Comparison of ENCODE assay signal across 7 cellular contexts in the genomic region with DNA sequence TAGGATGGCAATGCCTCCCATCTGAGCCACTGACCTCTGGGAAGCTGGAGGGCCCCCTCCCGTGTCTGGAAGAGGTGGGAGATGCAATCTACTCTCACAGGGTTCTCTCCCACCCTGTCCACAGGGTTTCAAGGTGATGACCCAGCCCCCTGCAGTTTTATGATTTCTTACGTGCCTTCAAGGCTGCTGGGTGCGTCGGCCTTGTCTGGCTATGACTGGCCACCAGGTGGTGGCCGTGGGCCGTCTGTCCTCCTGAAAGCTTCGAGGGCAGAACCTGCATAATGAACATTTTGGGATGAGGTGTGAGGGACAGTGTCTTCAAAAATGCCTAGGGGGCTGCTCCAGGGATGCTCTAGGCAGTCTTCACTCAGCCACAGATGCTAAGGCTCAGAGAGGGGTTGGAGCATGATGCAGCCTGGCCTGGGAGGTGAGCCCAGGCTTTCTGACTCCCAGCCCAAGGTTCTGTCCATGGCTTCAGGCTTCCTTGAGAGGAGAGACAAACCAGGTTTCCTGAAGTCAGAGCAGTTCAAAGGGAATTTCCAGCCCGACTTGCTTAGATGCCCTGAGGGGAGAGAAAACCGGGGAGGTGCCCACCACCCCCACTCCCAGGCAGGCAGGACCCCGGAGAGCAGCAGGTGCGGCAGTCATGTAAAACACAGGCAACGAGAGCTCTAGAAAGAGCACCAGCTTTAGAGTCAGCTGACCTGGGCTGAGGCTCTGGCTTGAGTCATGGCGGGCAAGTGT. TPM values are rescaled to one million over a fixed set of nuclear protein-coding genes. Genes with fewer than 3 reads are reported as not detected.
DNase-seq lines count a peak whose midpoint lies in the region; ATAC-seq and TF ChIP-seq lines count a peak whose summit lies in the region.

No MANE protein-coding gene starts in this region.

- H4K8ac ChIP-seq in H9 (replicated peaks; ENCODE audit: insufficient read length, low read depth, low read length) = no peak overlapping the region

- no CpG with 5 or more reads among the region's 13 CpGs for WGBS in H9 (ENCODE audit: extremely low coverage, insufficient read length, low lambda C conversion rate)

- H4K91ac ChIP-seq in H9 (ENCODE audit: insufficient read length, low read depth, low read length) = no peak overlapping the region

- H2AK5ac ChIP-seq in H9 (ENCODE audit: insufficient read length, low read length) = no peak overlapping the region

- H3K23ac ChIP-seq in H9 (ENCODE audit: insufficient read length, low read depth, low read length) = no peak overlapping the region

- no peaks in the 10 kb centered on the region for H3K36me3 Mint-ChIP-seq in H9 (ENCODE audit: insufficient read depth in 1 of 3, low read depth in 3 of 3)

- H2BK5ac ChIP-seq in H9 (ENCODE audit: insufficient read length, low read length) = no peak overlapping the region

- H2BK15ac ChIP-seq in H9 (ENCODE audit: low read depth, low read length) = no peak overlapping the region

- H3K27ac ChIP-seq in DND-41 (ENCODE audit: low read length) = no peak overlapping the region
- no peak overlapping the region for H3K27ac ChIP-seq in H9 (ENCODE audit: insufficient read length, low read depth, low read length)

- H3K4me3 ChIP-seq in DND-41 (ENCODE audit: low read depth in 1 of 2, low read length in 2 of 2) = no peak overlapping the region
- no peak overlapping the region for H3K4me3 ChIP-seq in fibroblast of pulmonary artery (replicated peaks; ENCODE audit: low read depth, low read length)

- H3K9me3 ChIP-seq in DND-41 (ENCODE audit: insufficient read depth, low read length, severe bottlenecking) (no peaks in the 10 kb centered on the region), H9 (ENCODE audit: control insufficient read depth, low read depth, low read length) (no peaks in the 10 kb centered on the region)

- H3K27ac Mint-ChIP-seq in H9 = no peak overlapping the region

- ATAC-seq in DND-41 (ENCODE audit: insufficient read depth, low read depth) (no peak), SK-N-SH treated with all-trans-retinoic acid at 6 μM for 48 hours (peak; percentile 86), HG03571 (IDR thresholded peaks at IDR 0.05; ENCODE audit: unreplicated experiment) (no peak)

- H3K9ac ChIP-seq in DND-41 (ENCODE audit: low read depth, low read length) (no peak overlapping the region), H9 (ENCODE audit: extremely low read depth, insufficient read length, low read length) (no peak overlapping the region)

- peaks cover 0 to 4% of the 10 kb centered on the region in 2 experiments; a peak in 1 of 5 replicates for H3K9me3 Mint-ChIP-seq in H9

- H3K36me3 ChIP-seq in DND-41 (ENCODE audit: insufficient read depth, low read length) = no peaks in the 10 kb centered on the region

- no peaks in the 10 kb centered on the region for H4K20me1 ChIP-seq in DND-41 (ENCODE audit: insufficient read depth, low read length)
- peaks cover 2% of the 10 kb centered on the region for H4K20me1 ChIP-seq in H9 (ENCODE audit: control insufficient read depth, insufficient read depth, insufficient read length)

- TF ChIP-seq CTCF in DND-41 (IDR thresholded peaks at IDR 0.05; ENCODE audit: borderline replicate concordance, extremely low read depth, low read length, poor library complexity, severe bottlenecking) (peak; percentile 18), H9 (conservative IDR thresholded peaks at IDR 0.05) (peak; percentile 85), fibroblast of pulmonary artery (IDR thresholded peaks at IDR 0.05; ENCODE audit: low read length, missing control alignments) (peak; percentile 91)

- no peak overlapping the region for H2BK20ac ChIP-seq in H9 (ENCODE audit: low read depth, low read length, poor library complexity, severe bottlenecking)

- H2AFZ ChIP-seq in DND-41 (ENCODE audit: low read depth, low read length) (no peak overlapping the region), H9 (ENCODE audit: low read length) (no peak overlapping the region)

- peaks cover 11% of the 10 kb centered on the region for H3K27me3 Mint-ChIP-seq in H9 (ENCODE audit: low read depth)

- no peaks in the 10 kb centered on the region for H3K79me1 ChIP-seq in H9 (ENCODE audit: insufficient read depth, low read depth, low read length, poor library complexity, severe bottlenecking)

- intact Hi-C loops in posterior cingulate gyrus (cut with DNase I) = loop anchor here (1.0 kb wide), 1 partner anchor 177 kb away; no protein-coding TSS in a partner anchor

- H3K4me2 ChIP-seq in DND-41 (ENCODE audit: insufficient read depth, low read length) (no peak overlapping the region), H9 (ENCODE audit: insufficient read depth, insufficient read length, low read length) (no peak overlapping the region)

- H3K18ac ChIP-seq in H9 (ENCODE audit: insufficient read length, low read depth, low read length) = no peak overlapping the region

- H3K4ac ChIP-seq in H9 (ENCODE audit: low read depth, low read length) = no peak overlapping the region

- H3K79me2 ChIP-seq in DND-41 (ENCODE audit: insufficient read depth, low read length) (no peaks in the 10 kb centered on the region), H9 (ENCODE audit: insufficient read depth, low read length) (no peaks in the 10 kb centered on the region)

- DNase-seq in DND-41 = no peak
- peak; percentile 64 for DNase-seq in H9
- peak; percentile 71 for DNase-seq in fibroblast of pulmonary artery (ENCODE audit: low read depth)
- DNase-seq in posterior cingulate gyrus = peak in 7 of 10 donors; percentile 41 to 94 (median 63)
- no peak for DNase-seq in stimulated activated CD4-positive, alpha-beta T cell treated with anti-CD3 and anti-CD28 coated beads, Interleukin-1b, Interleukin-23, amount 100 ng/mL, for 48 hours

- H2BK120ac ChIP-seq in H9 (ENCODE audit: low read depth, low read length, poor library complexity, severe bottlenecking) = no peak overlapping the region

- H3K14ac ChIP-seq in H9 (ENCODE audit: insufficient read depth, low read length) = no peak overlapping the region; the same call in 1 of the 2 replicates

- H3T11ph ChIP-seq in H9 (ENCODE audit: low read length) = no peak overlapping the region

- H3K4me3 Mint-ChIP-seq in H9 = no peak overlapping the region

- peaks cover 18% of the 10 kb centered on the region in 2 experiments for H3K4me1 Mint-ChIP-seq in H9

- H2BK12ac ChIP-seq in H9 (ENCODE audit: insufficient read length, low read depth, low read length) = no peak overlapping the region

- no peak overlapping the region for H3K56ac ChIP-seq in H9 (ENCODE audit: insufficient read length, low read depth, low read length)

- no peak overlapping the region for H4K5ac ChIP-seq in H9 (ENCODE audit: insufficient read length, low read depth, low read length)

- H3K27me3 ChIP-seq in DND-41 (ENCODE audit: insufficient read depth, low read length, poor library complexity) (peaks cover 3% of the 10 kb centered on the region), H9 (ENCODE audit: insufficient read depth, low read length) (no peaks in the 10 kb centered on the region)

- H3K4me1 ChIP-seq in DND-41 (ENCODE audit: insufficient read depth, low read length) = no peaks in the 10 kb centered on the region
- H3K4me1 ChIP-seq in H9 (ENCODE audit: insufficient read depth, low read length) = no peaks in the 10 kb centered on the region; the same call in 1 of the 2 replicates

- H3K23me2 ChIP-seq in H9 (ENCODE audit: insufficient read length, low read depth, low read length, poor library complexity, severe bottlenecking) = no peaks in the 10 kb centered on the region

TF ChIP-seq in SK-N-SH treated with all-trans-retinoic acid at 6 μM for 48 hours, 23 proteins besides CTCF, POLR2A, EP300 and RAD21 (continues in another document):
- TF ChIP-seq CSDC2 (CRISPR knock-in tag; IDR thresholded peaks at IDR 0.05) (no peak), SNAI2 (CRISPR knock-in tag; IDR thresholded peaks at IDR 0.05) (no peak), ZFP30 (CRISPR knock-in tag; IDR thresholded peaks at IDR 0.05) (no peak), RARB (CRISPR knock-in tag; IDR thresholded peaks at IDR 0.05) (no peak), BACH2 (CRISPR knock-in tag; IDR thresholded peaks at IDR 0.05; ENCODE audit: borderline replicate concordance) (no peak), ARNTL (CRISPR knock-in tag; IDR thresholded peaks at IDR 0.05; ENCODE audit: borderline replicate concordance, low read depth) (no peak)
- TF ChIP-seq, protein P1, sequence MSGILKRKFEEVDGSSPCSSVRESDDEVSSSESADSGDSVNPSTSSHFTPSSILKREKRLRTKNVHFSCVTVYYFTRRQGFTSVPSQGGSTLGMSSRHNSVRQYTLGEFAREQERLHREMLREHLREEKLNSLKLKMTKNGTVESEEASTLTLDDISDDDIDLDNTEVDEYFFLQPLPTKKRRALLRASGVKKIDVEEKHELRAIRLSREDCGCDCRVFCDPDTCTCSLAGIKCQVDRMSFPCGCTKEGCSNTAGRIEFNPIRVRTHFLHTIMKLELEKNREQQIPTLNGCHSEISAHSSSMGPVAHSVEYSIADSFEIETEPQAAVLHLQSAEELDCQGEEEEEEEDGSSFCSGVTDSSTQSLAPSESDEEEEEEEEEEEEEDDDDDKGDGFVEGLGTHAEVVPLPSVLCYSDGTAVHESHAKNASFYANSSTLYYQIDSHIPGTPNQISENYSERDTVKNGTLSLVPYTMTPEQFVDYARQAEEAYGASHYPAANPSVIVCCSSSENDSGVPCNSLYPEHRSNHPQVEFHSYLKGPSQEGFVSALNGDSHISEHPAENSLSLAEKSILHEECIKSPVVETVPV (CRISPR knock-in tag; IDR thresholded peaks at IDR 0.05) = no peak
- TF ChIP-seq, protein P2, sequence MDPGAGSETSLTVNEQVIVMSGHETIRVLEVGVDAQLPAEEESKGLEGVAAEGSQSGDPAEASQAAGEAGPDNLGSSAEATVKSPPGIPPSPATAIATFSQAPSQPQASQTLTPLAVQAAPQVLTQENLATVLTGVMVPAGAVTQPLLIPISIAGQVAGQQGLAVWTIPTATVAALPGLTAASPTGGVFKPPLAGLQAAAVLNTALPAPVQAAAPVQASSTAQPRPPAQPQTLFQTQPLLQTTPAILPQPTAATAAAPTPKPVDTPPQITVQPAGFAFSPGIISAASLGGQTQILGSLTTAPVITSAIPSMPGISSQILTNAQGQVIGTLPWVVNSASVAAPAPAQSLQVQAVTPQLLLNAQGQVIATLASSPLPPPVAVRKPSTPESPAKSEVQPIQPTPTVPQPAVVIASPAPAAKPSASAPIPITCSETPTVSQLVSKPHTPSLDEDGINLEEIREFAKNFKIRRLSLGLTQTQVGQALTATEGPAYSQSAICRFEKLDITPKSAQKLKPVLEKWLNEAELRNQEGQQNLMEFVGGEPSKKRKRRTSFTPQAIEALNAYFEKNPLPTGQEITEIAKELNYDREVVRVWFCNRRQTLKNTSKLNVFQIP (CRISPR knock-in tag; IDR thresholded peaks at IDR 0.05; ENCODE audit: borderline replicate concordance, low read depth) = no peak

RNA-seq across cellular contexts. Expression of a gene that starts 18.7 kb away (rescaled TPM):
- total RNA-seq in H9 (2021) = 4.4 and 7.4 TPM in 2 replicates

RNA-seq across cellular contexts. Expression of a gene that starts 36.4 kb away (rescaled TPM):
- 132 and 136 TPM in 2 replicates for total RNA-seq in H9 (2021)

Comparison
In these comparisons a context has a peak if more than half of its experiments do, and no peak if none do; other contexts are left out.
1. DNase-seq: peak in H9 (single experiment), fibroblast of pulmonary artery (single experiment) and posterior cingulate gyrus (7 of 10); none in DND-41 (single experiment) and stimulated activated CD4-positive, alpha-beta T cell treated with anti-CD3 and anti-CD28 coated beads, Interleukin-1b, Interleukin-23, amount 100 ng/mL, for 48 hours (single experiment).
2. CTCF ChIP-seq: peak in every context shown above with its lines; median percentile 91 in fibroblast of pulmonary artery; 85 in H9; 18 in DND-41.